ENCODE assay signal across 8 cellular contexts in genomic region chr14:67618617-67619063, GRCh38. TPM values are rescaled to one million over a fixed set of nuclear protein-coding genes. Genes with fewer than 3 reads are reported as not detected.
A peak's percentile ranks its signal among the peaks of the same experiment; 100 is the strongest.
DNase-seq lines count a peak whose midpoint lies in the region; ATAC-seq and TF ChIP-seq lines count a peak whose summit lies in the region.

No MANE protein-coding gene starts in this region.

- H3K27me3 Mint-ChIP-seq in memory B cell, result no peaks in the 10 kb centered on the region

- peak; percentile 44; the same call in 1 of the 2 replicates for TF ChIP-seq CTCF in GM12875 (IDR thresholded peaks at IDR 0.05; ENCODE audit: borderline replicate concordance, insufficient read depth, low read depth, low read length)

- H3K27me3 ChIP-seq in aorta (ENCODE audit: control insufficient read depth in 1 of 2, insufficient read depth in 2 of 2, low read length in 1 of 2), result no peaks in the 10 kb centered on the region

- H3K27ac ChIP-seq in aorta (ENCODE audit: low read depth in 1 of 2, low read length in 2 of 2), result no peak overlapping the region

- DNase-seq in Ammon's horn (ENCODE audit: low spot score) (peak; percentile 58), NCI-H146 treated with DMSO at 0.1 percent for 48 hours (lab: John Stamatoyannopoulos, UW; ENCODE audit: unreplicated experiment) (peak; percentile 9), T-helper 1 cell (peak in 3 of 5 donors; percentile 18 to 71 (median 21)), memory B cell (ENCODE audit: low spot score in 2 of 2) (peak in 1 of 2 donors; percentile 58), aorta (no peak), mesenteric fat pad (ENCODE audit: low spot score) (no peak)
- peak; percentile 23 for DNase-seq in effector CD4-positive, alpha-beta T cell

- H3K9me3 Mint-ChIP-seq in memory B cell, result no peaks in the 10 kb centered on the region

- peaks cover 17% of the 10 kb centered on the region for H3K4me1 Mint-ChIP-seq in memory B cell

- peaks cover 0 to 2% of the 10 kb centered on the region in 2 donors for H3K4me1 ChIP-seq in aorta (ENCODE audit: control insufficient read depth in 1 of 2, insufficient read depth in 2 of 2, low read length in 2 of 2)

- no peaks in the 10 kb centered on the region for H3K36me3 ChIP-seq in aorta (ENCODE audit: control insufficient read depth in 1 of 2, insufficient read depth in 2 of 2, low read length in 1 of 2)

- no peaks in the 10 kb centered on the region for H3K9me3 ChIP-seq in aorta (ENCODE audit: control insufficient read depth, low read length)

- intact Hi-C loops in aorta (cut with DNase I), result loop anchor here (1.0 to 2.0 kb wide), 4 partner anchors 48 to 86 kb away; partner anchors contain the start of gene VTI1B (in 1 of the 2)

- peak; percentile 33 for ATAC-seq in memory B cell (ENCODE audit: low read depth)
- peak; percentile 81 for ATAC-seq in aorta (ENCODE audit: low FRiP score)

- no peaks in the 10 kb centered on the region for H3K36me3 Mint-ChIP-seq in memory B cell

- H3K4me3 Mint-ChIP-seq in memory B cell, result peak overlapping the region; percentile 54

- peak overlapping the region; percentile 96 for H3K27ac Mint-ChIP-seq in memory B cell

- H3K4me3 ChIP-seq in GM12875 (ENCODE audit: low read depth, low read length) (no peak overlapping the region), aorta (ENCODE audit: low read length in 2 of 2) (no peak overlapping the region)

RNA-seq across cellular contexts. Expression of gene ARG2, which starts 1.1 kb away (rescaled TPM):
- total RNA-seq in aorta, result 1 to 10 TPM; 4.1 to 8.5 TPM
- polyA plus RNA-seq in aorta, result 1 to 10 TPM; 4.8 to 7.4 TPM
- 6.6 TPM for total RNA-seq in mesenteric fat pad

RNA-seq across cellular contexts. Expression of gene PIGH, which starts 18.6 kb away (rescaled TPM):
- total RNA-seq in aorta (10 to 100 TPM; 17.9 to 18.0 TPM), mesenteric fat pad (16.9 TPM)
- 10 to 100 TPM; 16.3 to 35.7 TPM for polyA plus RNA-seq in aorta

RNA-seq across cellular contexts. Expression of gene VTI1B, which starts 55.8 kb away (rescaled TPM):
- 10 to 100 TPM; 94.0 to 95.4 TPM for total RNA-seq in aorta
- 100 to 1,000 TPM in 1 of 2 donors, 10 to 100 TPM in 1; 88.9 to 140 TPM for polyA plus RNA-seq in aorta
- 195 TPM for total RNA-seq in mesenteric fat pad

Comparison
In these comparisons a context has a peak if more than half of its experiments do, and no peak if none do; other contexts are left out.
1. DNase-seq: peak in Ammon's horn (single experiment), NCI-H146 treated with DMSO at 0.1 percent for 48 hours (single experiment), T-helper 1 cell (3 of 5) and effector CD4-positive, alpha-beta T cell (single experiment); none in aorta (0 of 2) and mesenteric fat pad (single experiment).